Comparison of ENCODE assay signal across 15 cellular contexts in genomic region chr3:42507751-42508335, GRCh38. TPM values are rescaled to one million over a fixed set of nuclear protein-coding genes. Genes with fewer than 3 reads are reported as not detected.
DNase-seq lines count a peak whose midpoint lies in the region; ATAC-seq and TF ChIP-seq lines count a peak whose summit lies in the region.
"Had no signal": no experiment of that assay in that cellular context is flagged by ENCODE, and none has a peak within 500 bp of the region (broad histone marks: within the 10 kb centered on the region; RNA-seq: fewer than 3 reads in every experiment).

No MANE protein-coding gene starts in this region.

- H3K27me3 Mint-ChIP-seq in T-cell: no peaks in the 10 kb centered on the region

- no peaks in the 10 kb centered on the region for H3K9me3 ChIP-seq in right atrium auricular region
- H3K9me3 ChIP-seq in hepatocyte (ENCODE audit: low read depth): no peaks in the 10 kb centered on the region
- no peaks in the 10 kb centered on the region for H3K9me3 ChIP-seq in upper lobe of left lung

- H3K36me3 ChIP-seq in right atrium auricular region (no peaks in the 10 kb centered on the region), hepatocyte (replicated peaks; ENCODE audit: insufficient read depth, low read depth) (no peaks in the 10 kb centered on the region), upper lobe of left lung (peaks cover 0 to 39% (median 0%) of the 10 kb centered on the region in 4 donors)

- peaks cover 5% of the 10 kb centered on the region for H3K36me3 Mint-ChIP-seq in T-cell

- H3K27me3 ChIP-seq in right atrium auricular region: no peaks in the 10 kb centered on the region
- no peaks in the 10 kb centered on the region for H3K27me3 ChIP-seq in hepatocyte
- H3K27me3 ChIP-seq in upper lobe of left lung: no peaks in the 10 kb centered on the region

- no peak for TF ChIP-seq EP300 in upper lobe of left lung (IDR thresholded peaks at IDR 0.05)

- H2AFZ ChIP-seq in hepatocyte: no peak overlapping the region

- H3K4me2 ChIP-seq in hepatocyte: no peak overlapping the region

- H3K9me2 ChIP-seq in hepatocyte (replicated peaks; ENCODE audit: insufficient read depth): no peaks in the 10 kb centered on the region

- no peaks in the 10 kb centered on the region for H3K9me3 Mint-ChIP-seq in T-cell

- H3K4me3 ChIP-seq in right atrium auricular region (no peak overlapping the region), hepatocyte (no peak overlapping the region), upper lobe of left lung (peak overlapping the region in 2 of 4 donors; percentile 21 to 75)
- H3K4me3 ChIP-seq: skin epidermis had no signal

- TF ChIP-seq POLR2A in upper lobe of left lung (IDR thresholded peaks at IDR 0.05): no peak

- no peak overlapping the region for H3K27ac ChIP-seq in right atrium auricular region
- H3K27ac ChIP-seq in hepatocyte: peak overlapping the region; percentile 98
- peak overlapping the region; percentile 89 to 93 (median 90) for H3K27ac ChIP-seq in upper lobe of left lung

- H3K4me3 Mint-ChIP-seq in T-cell: peak overlapping the region in 2 of 3 donors; percentile 13 to 67

- H3K27ac Mint-ChIP-seq in T-cell: peak overlapping the region; percentile 81 to 91

- CTCF ChIA-PET in T-cell (lab: Charles Lee): interaction anchor here in 1 of 2 donors (0.6 to 1.3 kb wide), 3 partner anchors 14 to 29 kb away, joined by 3 to 5 read pairs (median 3); no protein-coding TSS in a partner anchor

- 89% methylated on average over 6 of the region's 6 CpGs for WGBS in hepatocyte (ENCODE audit: low lambda C conversion rate, missing lambda C conversion rate)
- WGBS in upper lobe of left lung, 2 donors: 31 to 38% methylated on average over 6 of the region's 6 CpGs

- H3K4me1 Mint-ChIP-seq in T-cell: peaks cover 68 to 88% (median 80%) of the 10 kb centered on the region in 3 donors

- H3K4me1 ChIP-seq in right atrium auricular region (peaks cover 0 to 44% of the 10 kb centered on the region in 2 donors), hepatocyte (ENCODE audit: insufficient read depth) (peaks cover 55% of the 10 kb centered on the region), upper lobe of left lung (peaks cover 29 to 75% (median 52%) of the 10 kb centered on the region in 4 donors)

- POLR2A ChIA-PET in T-cell (lab: Charles Lee): interaction anchor here (0.6 kb wide), 3 partner anchors 15 to 83 kb away, joined by 3 to 4 read pairs (median 3); partner anchors contain the start of gene SS18L2 (in 1 of the 2)

- intact Hi-C loops in cardiac septum (cut with DNase I): no loop called here

- H3K79me2 ChIP-seq in hepatocyte: peaks cover 6% of the 10 kb centered on the region

- H4K20me1 ChIP-seq in hepatocyte (ENCODE audit: insufficient read depth, poor library complexity, severe bottlenecking): no peaks in the 10 kb centered on the region

- ATAC-seq in T-cell (replicated peaks in 1 of 4): no peak
- no peak for ATAC-seq in upper lobe of left lung (ENCODE audit: low FRiP score in 2 of 2)

- DNase-seq in cardiac septum (ENCODE audit: low spot score) (peak; percentile 71), right atrium auricular region (ENCODE audit: low spot score) (no peak), T-cell (peak in 1 of 34 experiments; percentile 21), hepatocyte (ENCODE audit: low spot score) (no peak), upper lobe of left lung (peak in 1 of 2 donors; percentile 40), dermis blood vessel endothelial cell (no peak), NCI-H2171 treated with DMSO at 0.1 percent for 48 hours (lab: John Stamatoyannopoulos, UW) (no peak)
- no peak for DNase-seq in stimulated activated CD4-positive, alpha-beta T cell treated with anti-CD3 and anti-CD28 coated beads, Interleukin-2, amount 100 ng/mL, for 48 hours
- DNase-seq: GOT3; NCI-H1694 treated with DMSO at 0.1 percent for 48 hours; NK-92 treated with Interleukin-12 subunit alpha and Interleukin-12 subunit beta, amount 100 ng/mL, for 24 hours; T-helper 9 cell had no signal

- TF ChIP-seq CTCF in right atrium auricular region (IDR thresholded peaks at IDR 0.05): no peak
- no peak for TF ChIP-seq CTCF in hepatocyte (IDR thresholded peaks at IDR 0.05; ENCODE audit: poor library complexity)
- no peak for TF ChIP-seq CTCF in upper lobe of left lung (IDR thresholded peaks at IDR 0.05)

RNA-seq across cellular contexts. Expression of gene VIPR1, which starts 5.4 kb away (rescaled TPM):
- total RNA-seq in cardiac septum (0.89 TPM), right atrium auricular region (10 to 100 TPM in 1 of 2 donors, 1 to 10 TPM in 1; 6.2 to 21.0 TPM), T-cell (10 to 100 TPM; 68.0 to 92.4 (median 76.1) TPM), hepatocyte (12.2 and 19.2 TPM in 2 replicates), upper lobe of left lung (100 to 1,000 TPM in 4 of 6 donors, 10 to 100 TPM in 2; 92.6 to 577 (median 198) TPM), dermis blood vessel endothelial cell (0.23 and 0.85 TPM in 2 replicates)
- 17.3 and 17.5 TPM in 2 replicates for polyA plus RNA-seq in hepatocyte
- total RNA-seq: fibroblast of lung, myocyte had no signal

Comparison
In these comparisons a context has a peak if more than half of its experiments do, and no peak if none do; other contexts are left out.
1. H3K27ac ChIP-seq: peak in hepatocyte (single experiment) and upper lobe of left lung (4 of 4); none in right atrium auricular region (0 of 2).